In genomic region chr9:85527331-85528015, GRCh38 we compare ENCODE assay signal across 21 cellular contexts.
DNase-seq lines count a peak whose midpoint lies in the region; ATAC-seq and TF ChIP-seq lines count a peak whose summit lies in the region.
"Had no signal": no experiment of that assay in that cellular context is flagged by ENCODE, and none has a peak within 500 bp of the region (broad histone marks: within the 10 kb centered on the region; RNA-seq: fewer than 3 reads in every experiment).

No MANE protein-coding gene starts in this region.

- H3K4me3 ChIP-seq in heart left ventricle (no peak overlapping the region), Peyer's patch (no peak overlapping the region)
- H3K4me3 ChIP-seq: body of pancreas, smooth muscle cell had no signal

- peaks cover 5% of the 10 kb centered on the region for H3K4me1 Mint-ChIP-seq in activated naive CD4-positive, alpha-beta T cell treated with anti-CD3 and anti-CD28 coated beads, Interleukin-2, amount 10 ng/mL, durations not matched to agents 7 days and 5 days

- H3K27ac Mint-ChIP-seq in activated naive CD4-positive, alpha-beta T cell treated with anti-CD3 and anti-CD28 coated beads, Interleukin-2, amount 10 ng/mL, durations not matched to agents 7 days and 5 days, result no peak overlapping the region
- H3K27ac Mint-ChIP-seq: natural killer cell treated with Interleukin-12 subunit alpha and Interleukin-12 subunit beta and Interleukin-15 and Interleukin-18, amount 100 ng/mL, for 72 hours had no signal

- ATAC-seq in heart left ventricle (peak; percentile 50 to 75 (median 68)), HG03095 (IDR thresholded peaks at IDR 0.05; ENCODE audit: unreplicated experiment) (no peak)
- ATAC-seq: body of pancreas, HCT116 had no signal

- CTCF ChIA-PET in activated naive CD4-positive, alpha-beta T cell treated with anti-CD3 and anti-CD28 coated beads, Interleukin-2, amount 10 ng/mL, durations not matched to agents 7 days and 5 days (lab: Charles Lee), result interaction anchor here (1.1 kb wide), 1 partner anchor 11 kb away, joined by 4 read pairs; no protein-coding TSS in a partner anchor

- H3K36me3 Mint-ChIP-seq in activated naive CD4-positive, alpha-beta T cell treated with anti-CD3 and anti-CD28 coated beads, Interleukin-2, amount 10 ng/mL, durations not matched to agents 7 days and 5 days, result no peaks in the 10 kb centered on the region
- H3K36me3 Mint-ChIP-seq: natural killer cell treated with Interleukin-12 subunit alpha and Interleukin-12 subunit beta and Interleukin-15 and Interleukin-18, amount 100 ng/mL, for 72 hours had no signal

- H3K27ac ChIP-seq in caudate nucleus (ENCODE audit: low read depth, low read length), result peak overlapping the region; percentile 100
- H3K27ac ChIP-seq in heart left ventricle, result peak overlapping the region; percentile 57 to 85 (median 78)
- peak overlapping the region; percentile 100 for H3K27ac ChIP-seq in substantia nigra (ENCODE audit: low read depth, low read length, poor library complexity, severe bottlenecking)
- H3K27ac ChIP-seq in Peyer's patch, result no peak overlapping the region
- H3K27ac ChIP-seq: body of pancreas, KMS-11, VCaP had no signal

- no peak for TF ChIP-seq CTCF in heart left ventricle (IDR thresholded peaks at IDR 0.05)
- TF ChIP-seq CTCF in Peyer's patch (IDR thresholded peaks at IDR 0.05), result no peak

- H3K9me3 Mint-ChIP-seq in activated naive CD4-positive, alpha-beta T cell treated with anti-CD3 and anti-CD28 coated beads, Interleukin-2, amount 10 ng/mL, durations not matched to agents 7 days and 5 days, result no peaks in the 10 kb centered on the region
- H3K9me3 Mint-ChIP-seq: natural killer cell treated with Interleukin-12 subunit alpha and Interleukin-12 subunit beta and Interleukin-15 and Interleukin-18, amount 100 ng/mL, for 72 hours had no signal

- intact Hi-C loops in heart left ventricle (cut with DNase I), result no loop called here

- H3K9me3 ChIP-seq in heart left ventricle (peaks cover 0 to 11% (median 0%) of the 10 kb centered on the region in 12 donors), Peyer's patch (no peaks in the 10 kb centered on the region)
- H3K9me3 ChIP-seq: body of pancreas had no signal

- no peak overlapping the region for H3K4me3 Mint-ChIP-seq in activated naive CD4-positive, alpha-beta T cell treated with anti-CD3 and anti-CD28 coated beads, Interleukin-2, amount 10 ng/mL, durations not matched to agents 7 days and 5 days
- H3K4me3 Mint-ChIP-seq: natural killer cell treated with Interleukin-12 subunit alpha and Interleukin-12 subunit beta and Interleukin-15 and Interleukin-18, amount 100 ng/mL, for 72 hours had no signal

- H3K27me3 ChIP-seq in heart left ventricle (peaks cover 0 to 8% (median 0%) of the 10 kb centered on the region in 9 donors), Peyer's patch (no peaks in the 10 kb centered on the region)
- H3K27me3 ChIP-seq: body of pancreas had no signal

- TF ChIP-seq POLR2A in heart left ventricle (IDR thresholded peaks at IDR 0.05), result no peak
- no peak for TF ChIP-seq POLR2A in Peyer's patch (IDR thresholded peaks at IDR 0.05)

- no peaks in the 10 kb centered on the region for H3K36me3 ChIP-seq in heart left ventricle
- no peaks in the 10 kb centered on the region for H3K36me3 ChIP-seq in Peyer's patch

- H3K4me1 ChIP-seq in heart left ventricle, result peaks cover 0 to 49% (median 24%) of the 10 kb centered on the region in 12 donors
- peaks cover 0 to 4% (median 2%) of the 10 kb centered on the region in 4 donors for H3K4me1 ChIP-seq in Peyer's patch

- WGBS in heart left ventricle, 4 donors, result 47 to 56% (median 55%) methylated on average over 3 of the region's 3 CpGs

- H3K27me3 Mint-ChIP-seq in activated naive CD4-positive, alpha-beta T cell treated with anti-CD3 and anti-CD28 coated beads, Interleukin-2, amount 10 ng/mL, durations not matched to agents 7 days and 5 days, result peaks cover 42% of the 10 kb centered on the region

- DNase-seq in caudate nucleus (lab: John Stamatoyannopoulos, UW) (peak in 54 of 61 donors; percentile 8 to 91 (median 58)), heart left ventricle (peak in 2 of 5 donors; percentile 27 to 44), middle frontal gyrus (ENCODE audit: extremely low spot score, low spot score) (peak; percentile 74), substantia nigra (lab: John Stamatoyannopoulos, UW) (peak in 43 of 49 donors; percentile 22 to 91 (median 57)), Peyer's patch (no peak), COR-L47 (lab: John Stamatoyannopoulos, UW) (no peak)
- DNase-seq in activated naive CD4-positive, alpha-beta T cell treated with anti-CD3 and anti-CD28 coated beads, Interleukin-2, amount 10 ng/mL, durations not matched to agents 7 days and 5 days, result no peak
- DNase-seq: activated gamma-delta T cell treated with Interleukin-2 at 50 U/mL for 16 hours; body of pancreas; DMS79 treated with DMSO at 0.1 percent for 48 hours; effector memory CD4-positive, alpha-beta T cell; foreskin fibroblast; NCI-H1436; NCI-H510A treated with DMSO at 0.1 percent for 48 hours; SW 1271 had no signal

Comparison
In these comparisons a context has a peak if more than half of its experiments do, and no peak if none do; other contexts are left out.
1. DNase-seq: peak in caudate nucleus (54 of 61), middle frontal gyrus (single experiment) and substantia nigra (43 of 49); none in Peyer's patch (0 of 3), COR-L47 (single experiment) and activated naive CD4-positive, alpha-beta T cell treated with anti-CD3 and anti-CD28 coated beads, Interleukin-2, amount 10 ng/mL, durations not matched to agents 7 days and 5 days (single experiment).
2. H3K27ac ChIP-seq: peak in caudate nucleus (single experiment), heart left ventricle (12 of 12) and substantia nigra (single experiment); none in Peyer's patch (0 of 4).